8 cellular contexts compared by ENCODE assay signal in genomic region chr3:22089284-22089683, GRCh38.
DNase-seq lines count a peak whose midpoint lies in the region; ATAC-seq, FAIRE-seq and TF ChIP-seq lines count a peak whose summit lies in the region.

No MANE protein-coding gene starts in this region.

- H4K20me1 ChIP-seq in GM12878 (ENCODE audit: control insufficient read depth, insufficient read depth) = no peaks in the 10 kb centered on the region

- H3K9me3 ChIP-seq in GM12878 (replicated peaks; ENCODE audit: control insufficient read depth, insufficient read depth, low read length) = no peaks in the 10 kb centered on the region

- no peak for TF ChIP-seq POLR2A in GM12878 (IDR thresholded peaks at IDR 0.05; ENCODE audit: low read depth, low read length)

- no peaks in the 10 kb centered on the region for H3K79me2 ChIP-seq in GM12878 (ENCODE audit: control insufficient read depth, insufficient read depth, low read length)

- TF ChIP-seq RAD21 in GM12878 (IDR thresholded peaks at IDR 0.05; ENCODE audit: insufficient read depth, low read depth, low read length) = peak; percentile 61

- no peak for TF ChIP-seq EP300 in GM12878 (IDR thresholded peaks at IDR 0.05; ENCODE audit: borderline replicate concordance in 1 of 2, control insufficient read depth in 1 of 2, low read depth in 2 of 2, low read length in 2 of 2)

- no peak overlapping the region for H3K4me3 ChIP-seq in GM12878

- H3K4me2 ChIP-seq in GM12878 (ENCODE audit: control insufficient read depth, insufficient read depth) = no peak overlapping the region

- no peak for FAIRE-seq in GM12878 (lab: Jason Lieb, UNC)

- in situ Hi-C loops in ACHN (cut with HindIII; ENCODE audit: low pct_ligation_motif_present, low pct_unique_long_range_greater_than_20kb, low sequenced_read_pairs) = no loop called here
- in situ Hi-C loops in GM13977 (cut with MboI; ENCODE audit: low pct_unique_long_range_greater_than_20kb, low sequenced_read_pairs, unreplicated experiment) = no loop called here
- in situ Hi-C loops in GM12878 (cut with MboI) = no loop called here

- no peak overlapping the region for H3K27ac ChIP-seq in GM12878 (ENCODE audit: control insufficient read depth, insufficient read depth)

- POLR2A ChIA-PET in GM12878 (lab: Charles Lee) = no interaction called here

- no peaks in the 10 kb centered on the region for H3K36me3 ChIP-seq in GM12878 (ENCODE audit: control insufficient read depth in 2 of 2, insufficient read depth in 2 of 2, low read length in 1 of 2)

- no peaks in the 10 kb centered on the region for H3K4me1 ChIP-seq in GM12878 (ENCODE audit: control insufficient read depth, insufficient read depth, low read length)

- peak; percentile 31 for DNase-seq in ACHN
- DNase-seq in GM13977 (ENCODE audit: low spot score) = peak; percentile 5
- peak; percentile 51 for DNase-seq in NAMALWA (ENCODE audit: low spot score)
- peak; percentile 34 for DNase-seq in GM12878 (ENCODE audit: low read depth, low spot score)
- DNase-seq in midbrain (lab: John Stamatoyannopoulos, UW) = peak; percentile 11
- DNase-seq in NCI-H1436 (lab: John Stamatoyannopoulos, UW) = no peak
- DNase-seq in activated naive CD4-positive, alpha-beta T cell treated with Interleukin-2 at 50 U/mL for 16 hours = no peak

- CTCF ChIA-PET in GM12878 (lab: Yijun Ruan, JAX) = interaction anchor here (0.7 to 4.9 kb wide), 14 partner anchors 8 to 798 kb away, joined by 3 to 75 read pairs (median 4); no protein-coding TSS in a partner anchor

- ATAC-seq in HG02623 (IDR thresholded peaks at IDR 0.05; ENCODE audit: unreplicated experiment) (peak; percentile 92), GM12878 (peak; percentile 88)

- intact Hi-C loops in GM12878 (cut with micrococcal nuclease; ENCODE audit: unreplicated experiment) = loop anchor here (1.0 to 5.0 kb wide), 3 partner anchors 28 to 798 kb away; no protein-coding TSS in a partner anchor

- no peak overlapping the region for H3K9ac ChIP-seq in GM12878 (ENCODE audit: control insufficient read depth, insufficient read depth, low read length)

- RAD21 ChIA-PET in GM12878 (lab: Charles Lee; ENCODE audit: unreplicated experiment) = interaction anchor here (1.0 to 4.7 kb wide), 8 partner anchors 8 to 871 kb away, joined by 3 to 39 read pairs (median 3); no protein-coding TSS in a partner anchor

- peak; percentile 55 for TF ChIP-seq CTCF in GM13977 (IDR thresholded peaks at IDR 0.05; ENCODE audit: extremely low read depth, insufficient read depth, missing control alignments)
- TF ChIP-seq CTCF in GM12878 (IDR thresholded peaks at IDR 0.05 in 2 of 3, conservative IDR thresholded peaks at IDR 0.05 in 1 of 3; ENCODE audit: control insufficient read depth in 2 of 3, extremely low read depth in 1 of 3, insufficient read depth in 1 of 3, low read depth in 3 of 3, low read length in 3 of 3) = peak; percentile 39 to 63 (median 47); a peak in 4 of 6 replicates

- 2% methylated on average over 4 of the region's 4 CpGs for WGBS in GM12878 (ENCODE audit: insufficient coverage, insufficient replicate concordance, low lambda C conversion rate, missing lambda C conversion rate)

- no peaks in the 10 kb centered on the region for H3K27me3 ChIP-seq in GM12878 (replicated peaks in 1 of 2; ENCODE audit: control insufficient read depth in 2 of 2, insufficient read depth in 2 of 2, low read length in 1 of 2)

- SMC1A ChIA-PET in GM12878 (lab: Charles Lee; ENCODE audit: uncharacterized antibody, unreplicated experiment) = interaction anchor here (0.7 to 6.0 kb wide), 8 partner anchors 8 to 871 kb away, joined by 3 to 58 read pairs (median 4); no protein-coding TSS in a partner anchor

- no TSS peak for BruUV-seq in GM12878 (replicated peaks; lab: Mats Ljungman, UMichigan)

- peak overlapping the region; percentile 72 for H2AFZ ChIP-seq in GM12878 (ENCODE audit: control insufficient read depth, low read depth, low read length)

TF ChIP-seq in GM12878, 131 proteins besides CTCF, POLR2A, EP300 and RAD21:
- no peak for TF ChIP-seq ZNF384 (IDR thresholded peaks at IDR 0.05; ENCODE audit: borderline replicate concordance, low read depth, low read length)
- TF ChIP-seq SMC3 (IDR thresholded peaks at IDR 0.05; ENCODE audit: borderline replicate concordance, low read length) = peak; percentile 48; the same call in 1 of the 2 replicates
- TF ChIP-seq IKZF1 (conservative IDR thresholded peaks at IDR 0.05) = peak; percentile 54; the same call in 1 of the 2 replicates
- peak; percentile 41 for TF ChIP-seq MEF2B (IDR thresholded peaks at IDR 0.05; ENCODE audit: partially characterized antibody, poor library complexity, severe bottlenecking)
- 0 out of 2 replicates have a peak, but pooled peaks have one; percentile 31 for TF ChIP-seq RELB (IDR thresholded peaks at IDR 0.05; ENCODE audit: low read depth)
- no peak for TF ChIP-seq MYB (IDR thresholded peaks at IDR 0.05; ENCODE audit: borderline replicate concordance, low read depth, low read length)
- peak; percentile 90 for TF ChIP-seq NR2F1 (conservative IDR thresholded peaks at IDR 0.05)

Comparison
In these comparisons a context has a peak if more than half of its experiments do, and no peak if none do; other contexts are left out.
1. DNase-seq: peak in ACHN (single experiment), GM13977 (single experiment), NAMALWA (single experiment), GM12878 (single experiment) and midbrain (single experiment); none in NCI-H1436 (single experiment) and activated naive CD4-positive, alpha-beta T cell treated with Interleukin-2 at 50 U/mL for 16 hours (single experiment).